Comparison of ENCODE assay signal across 24 cellular contexts in genomic region chr2:161391737-161392506, GRCh38. TPM values are rescaled to one million over a fixed set of nuclear protein-coding genes. Genes with fewer than 3 reads are reported as not detected.
DNase-seq lines count a peak whose midpoint lies in the region; ATAC-seq, FAIRE-seq and TF ChIP-seq lines count a peak whose summit lies in the region.
"Had no signal": no experiment of that assay in that cellular context is flagged by ENCODE, and none has a peak within 500 bp of the region (broad histone marks: within the 10 kb centered on the region; RNA-seq: fewer than 3 reads in every experiment).

No MANE protein-coding gene starts in this region.

- FAIRE-seq in H54 (lab: Jason Lieb, UNC), result peak; percentile 27
- FAIRE-seq: A549, D721Med, HepG2, RCC 7860 had no signal

- no peak overlapping the region for H3K4ac ChIP-seq in mesendoderm (ENCODE audit: low read depth, low read length)

- peaks cover 2% of the 10 kb centered on the region for H3K36me3 ChIP-seq in mesendoderm (ENCODE audit: control insufficient read depth, insufficient read depth, low read length)

- H3K23ac ChIP-seq in mesendoderm (ENCODE audit: low read length), result no peak overlapping the region

- H3K4me2 ChIP-seq in mesendoderm (ENCODE audit: low read length), result no peak overlapping the region
- H3K4me2 ChIP-seq: A549; BLaER1 treated with 17β-estradiol and CSF1 and Interleukin-3, amounts not matched to agents 10 nM and 100 nM had no signal

- no peak overlapping the region for H4K8ac ChIP-seq in mesendoderm (ENCODE audit: low read depth, low read length)

- no peak overlapping the region for H3K27ac ChIP-seq in mesendoderm (ENCODE audit: low read depth, low read length)
- H3K27ac ChIP-seq: A549; BLaER1 treated with 17β-estradiol and CSF1 and Interleukin-3, amounts not matched to agents 10 nM and 100 nM had no signal

- TF ChIP-seq POLR2A in H54 (IDR thresholded peaks at IDR 0.05; ENCODE audit: low read depth, low read length), result no peak

- no peaks in the 10 kb centered on the region for H3K27me3 ChIP-seq in mesendoderm (ENCODE audit: insufficient read depth, low read length, poor library complexity)
- H3K27me3 ChIP-seq: BLaER1 treated with 17β-estradiol and CSF1 and Interleukin-3, amounts not matched to agents 10 nM and 100 nM had no signal

- no peak overlapping the region for H2BK15ac ChIP-seq in mesendoderm (replicated peaks; ENCODE audit: low read depth)

- no peak overlapping the region for H3K9ac ChIP-seq in mesendoderm (ENCODE audit: low read length)
- H3K9ac ChIP-seq: BLaER1 treated with 17β-estradiol and CSF1 and Interleukin-3, amounts not matched to agents 10 nM and 100 nM had no signal

- H4K5ac ChIP-seq in mesendoderm (ENCODE audit: low read length), result no peak overlapping the region

- H3K4me3 ChIP-seq in mesendoderm (ENCODE audit: low read length), result no peak overlapping the region
- H3K4me3 ChIP-seq: A549; BLaER1 treated with 17β-estradiol and CSF1 and Interleukin-3, amounts not matched to agents 10 nM and 100 nM had no signal

- H2AK5ac ChIP-seq in mesendoderm (ENCODE audit: low read length), result no peak overlapping the region

- ATAC-seq in GM18861 (IDR thresholded peaks at IDR 0.05; ENCODE audit: unreplicated experiment) (peak; percentile 29), HG03439 (IDR thresholded peaks at IDR 0.05; ENCODE audit: unreplicated experiment) (peak; percentile 47)
- ATAC-seq: A549, HepG2, SK-N-SH treated with all-trans-retinoic acid at 6 μM for 48 hours, T-helper 17 cell had no signal

- H3K18ac ChIP-seq in mesendoderm (ENCODE audit: low read length), result no peak overlapping the region

- no peaks in the 10 kb centered on the region for H3K79me1 ChIP-seq in mesendoderm (ENCODE audit: low read length)

- in situ Hi-C loops in KBM-7 (cut with MboI; ENCODE audit: low pct_unique_long_range_greater_than_20kb, low sequenced_read_pairs), result no loop called here

- no CpG with 5 or more reads among the region's 4 CpGs for WGBS in mesendoderm (ENCODE audit: extremely low coverage, insufficient coverage, low lambda C conversion rate)

- H3K4me1 ChIP-seq in mesendoderm (ENCODE audit: control insufficient read depth, low read depth, low read length), result no peaks in the 10 kb centered on the region
- H3K4me1 ChIP-seq: A549 had no signal

- H3K56ac ChIP-seq in mesendoderm (ENCODE audit: low read length), result no peak overlapping the region

- DNase-seq in H54 (ENCODE audit: insufficient read length, low spot score) (no peak), mesendoderm (peak; percentile 17), epidermal melanocyte (ENCODE audit: insufficient read length, low spot score) (no peak), KBM-7 (no peak)
- DNase-seq in stimulated activated CD4-positive, alpha-beta T cell treated with anti-CD3 and anti-CD28 coated beads, Interleukin-4, amount 100 ng/mL, for 4 hours, result no peak
- DNase-seq: AML-193; CD4-positive, alpha-beta T cell; H9; Kasumi-1; NCI-H1092 treated with DMSO at 0.1 percent for 48 hours; NCI-H1436; NCI-H187; NCI-H446; NCI-H524 treated with DMSO at 0.1 percent for 48 hours; NCI-H774; T-helper 17 cell had no signal

- H3K79me2 ChIP-seq in mesendoderm (ENCODE audit: control insufficient read depth, insufficient read depth, low read length), result no peaks in the 10 kb centered on the region

- H2BK5ac ChIP-seq in mesendoderm (ENCODE audit: low read length), result no peak overlapping the region

- no peak overlapping the region for H2BK120ac ChIP-seq in mesendoderm (ENCODE audit: low read depth, low read length)

RNA-seq across cellular contexts. Expression of gene TBR1, which starts 24.2 kb away (rescaled TPM):
- polyA plus RNA-seq in mesendoderm (2013, experiment 1 of 2), result 0.20 TPM
- 0.13 TPM for polyA plus RNA-seq in mesendoderm (2013, experiment 2 of 2)
- polyA plus RNA-seq: HepG2 had no signal
